24 cellular contexts compared by ENCODE assay signal in genomic region chrX:7168366-7168765, GRCh38. TPM values are rescaled to one million over a fixed set of nuclear protein-coding genes. Genes with fewer than 3 reads are reported as not detected.
DNase-seq lines count a peak whose midpoint lies in the region; ATAC-seq, FAIRE-seq and TF ChIP-seq lines count a peak whose summit lies in the region.
"Had no signal": no experiment of that assay in that cellular context is flagged by ENCODE, and none has a peak within 500 bp of the region (broad histone marks: within the 10 kb centered on the region; RNA-seq: fewer than 3 reads in every experiment).

No MANE protein-coding gene starts in this region.

- no peak overlapping the region for H2AFZ ChIP-seq in astrocyte (ENCODE audit: low read depth, low read length)

- no peak overlapping the region for H3K9ac ChIP-seq in astrocyte (ENCODE audit: low read length)
- H3K9ac ChIP-seq: BLaER1 treated with 17β-estradiol and CSF1 and Interleukin-3, amounts not matched to agents 10 nM and 100 nM had no signal

- POLR2A ChIA-PET in A549 (lab: Yijun Ruan, JAX) = no interaction called here

- CTCF ChIA-PET in A549 (lab: Yijun Ruan, JAX) = no interaction called here

- no peaks in the 10 kb centered on the region for H3K9me3 Mint-ChIP-seq in astrocyte (ENCODE audit: unreplicated experiment)
- H3K9me3 Mint-ChIP-seq: CD4-positive, alpha-beta T cell; CD8-positive, alpha-beta memory T cell; HFFc6 had no signal

- TF ChIP-seq EP300 in A549 (IDR thresholded peaks at IDR 0.05) (no peak), upper lobe of left lung (IDR thresholded peaks at IDR 0.05) (no peak)

- no peak for ATAC-seq in A549
- ATAC-seq in upper lobe of left lung (ENCODE audit: low FRiP score in 2 of 2) = no peak
- ATAC-seq in GM21529 (IDR thresholded peaks at IDR 0.05; ENCODE audit: unreplicated experiment) = no peak

- H3K36me3 ChIP-seq in astrocyte (ENCODE audit: insufficient read depth, low read length) (no peaks in the 10 kb centered on the region), upper lobe of left lung (no peaks in the 10 kb centered on the region)
- H3K36me3 ChIP-seq: BE2C, HAP-1 had no signal

- H3K27ac ChIP-seq in A549 = no peak overlapping the region
- H3K27ac ChIP-seq in astrocyte (ENCODE audit: low read depth, low read length) = no peak overlapping the region
- H3K27ac ChIP-seq in upper lobe of left lung = no peak overlapping the region
- H3K27ac ChIP-seq: BLaER1 treated with 17β-estradiol and CSF1 and Interleukin-3, amounts not matched to agents 10 nM and 100 nM had no signal

- no peak overlapping the region for H3K4me3 Mint-ChIP-seq in astrocyte (ENCODE audit: unreplicated experiment)
- H3K4me3 Mint-ChIP-seq: CD14-positive monocyte; CD4-positive, alpha-beta T cell; CD8-positive, alpha-beta memory T cell; HFFc6 had no signal

- TF ChIP-seq CTCF in A549 (IDR thresholded peaks at IDR 0.05) = no peak
- no peak for TF ChIP-seq CTCF in AG10803 (conservative IDR thresholded peaks at IDR 0.05; ENCODE audit: low read length)
- no peak for TF ChIP-seq CTCF in astrocyte (IDR thresholded peaks at IDR 0.05; ENCODE audit: insufficient read depth, low read depth, low read length)
- TF ChIP-seq CTCF in upper lobe of left lung (IDR thresholded peaks at IDR 0.05) = no peak

- H3K27me3 Mint-ChIP-seq in astrocyte (ENCODE audit: low read depth, unreplicated experiment) = no peaks in the 10 kb centered on the region
- H3K27me3 Mint-ChIP-seq: CD4-positive, alpha-beta T cell; CD8-positive, alpha-beta memory T cell had no signal

- no peaks in the 10 kb centered on the region for H3K79me2 ChIP-seq in astrocyte (ENCODE audit: insufficient read depth, low read length)

- H3K27me3 ChIP-seq in astrocyte (ENCODE audit: insufficient read depth, low read length) (no peaks in the 10 kb centered on the region), upper lobe of left lung (no peaks in the 10 kb centered on the region)
- H3K27me3 ChIP-seq: BE2C; BLaER1 treated with 17β-estradiol and CSF1 and Interleukin-3, amounts not matched to agents 10 nM and 100 nM had no signal

- no peaks in the 10 kb centered on the region for H3K36me3 Mint-ChIP-seq in astrocyte (ENCODE audit: low read depth, unreplicated experiment)
- H3K36me3 Mint-ChIP-seq: CD14-positive monocyte had no signal

- H3K9me3 ChIP-seq in A549 (no peaks in the 10 kb centered on the region), astrocyte (ENCODE audit: insufficient read depth, low read depth, low read length) (no peaks in the 10 kb centered on the region), upper lobe of left lung (no peaks in the 10 kb centered on the region)
- H3K9me3 ChIP-seq: BE2C, HAP-1 had no signal

- H3K4me2 ChIP-seq in A549 = no peak overlapping the region
- H3K4me2 ChIP-seq in astrocyte (ENCODE audit: low read length) = no peak overlapping the region
- H3K4me2 ChIP-seq: BLaER1 treated with 17β-estradiol and CSF1 and Interleukin-3, amounts not matched to agents 10 nM and 100 nM had no signal

- no peak overlapping the region for H3K4me3 ChIP-seq in A549
- no peak overlapping the region for H3K4me3 ChIP-seq in AG10803 (ENCODE audit: low read length)
- H3K4me3 ChIP-seq in astrocyte (ENCODE audit: insufficient read depth, low read depth, low read length) = no peak overlapping the region
- no peak overlapping the region for H3K4me3 ChIP-seq in upper lobe of left lung
- H3K4me3 ChIP-seq: BLaER1 treated with 17β-estradiol and CSF1 and Interleukin-3, amounts not matched to agents 10 nM and 100 nM; HAP-1 had no signal

- FAIRE-seq in A549 (lab: Jason Lieb, UNC) (peak; percentile 61), astrocyte (lab: Jason Lieb, UNC) (no peak)
- FAIRE-seq: D721Med, GM18507, H54 had no signal

- no peaks in the 10 kb centered on the region for H4K20me1 ChIP-seq in astrocyte (ENCODE audit: insufficient read depth, low read length)
- H4K20me1 ChIP-seq: BLaER1 treated with 17β-estradiol and CSF1 and Interleukin-3, amounts not matched to agents 10 nM and 100 nM had no signal

- no peak for TF ChIP-seq POLR2A in A549 (IDR thresholded peaks at IDR 0.05; ENCODE audit: low read length)
- TF ChIP-seq POLR2A in upper lobe of left lung (IDR thresholded peaks at IDR 0.05) = no peak

- WGBS in A549 (ENCODE audit: missing lambda C conversion rate) = 60% methylated on average over 1 of the region's 1 CpG
- 100% methylated on average over 1 of the region's 1 CpG; no CpG with 5 or more reads in 1 of the 2 donors for WGBS in upper lobe of left lung, 2 donors

- H3K4me1 Mint-ChIP-seq in astrocyte (ENCODE audit: low read depth, unreplicated experiment) = no peaks in the 10 kb centered on the region
- H3K4me1 Mint-ChIP-seq: CD14-positive monocyte; CD8-positive, alpha-beta memory T cell had no signal

- no peak for DNase-seq in A549 (ENCODE audit: low read depth in 1 of 2, low spot score in 1 of 2)
- peak; percentile 6 for DNase-seq in AG10803 (ENCODE audit: low read depth)
- DNase-seq in astrocyte (ENCODE audit: low read depth) = peak; percentile 25
- peak; percentile 45 for DNase-seq in kidney glomerular epithelial cell (lab: John Stamatoyannopoulos, UW)
- DNase-seq in SW 1271 (lab: John Stamatoyannopoulos, UW) = no peak
- no peak for DNase-seq in upper lobe of left lung
- DNase-seq in iPS-NIHi11 (ENCODE audit: low spot score) = no peak
- DNase-seq: 8988T; AML-193; BE2C; CD4-positive, alpha-beta T cell; CD8-positive, alpha-beta memory T cell; DMS 273 treated with DMSO at 0.1 percent for 48 hours; DMS79; GF-D8; GOT3; HFFc6 had no signal

- H3K4me1 ChIP-seq in A549 (no peaks in the 10 kb centered on the region), astrocyte (ENCODE audit: insufficient read depth, low read length) (no peaks in the 10 kb centered on the region), upper lobe of left lung (no peaks in the 10 kb centered on the region)
- H3K4me1 ChIP-seq: BE2C; BLaER1 treated with 17β-estradiol and CSF1 and Interleukin-3, amounts not matched to agents 10 nM and 100 nM; HAP-1 had no signal

- H3K27ac Mint-ChIP-seq in astrocyte (ENCODE audit: unreplicated experiment) = no peak overlapping the region
- H3K27ac Mint-ChIP-seq: CD14-positive monocyte; CD4-positive, alpha-beta T cell; CD8-positive, alpha-beta memory T cell; HFFc6 had no signal

- no peak for TF ChIP-seq RAD21 in A549 (conservative IDR thresholded peaks at IDR 0.05 in 1 of 2, IDR thresholded peaks at IDR 0.05 in 1 of 2)

TF ChIP-seq in A549, 52 proteins besides CTCF, POLR2A, EP300 and RAD21:
- TF ChIP-seq CHD2 (IDR thresholded peaks at IDR 0.05; ENCODE audit: low read length, partially characterized antibody) (no peak), HDAC2 (IDR thresholded peaks at IDR 0.05) (no peak), RFX5 (IDR thresholded peaks at IDR 0.05) (no peak), ESRRA (IDR thresholded peaks at IDR 0.05; ENCODE audit: borderline replicate concordance, low read length) (no peak), FOSL2 (IDR thresholded peaks at IDR 0.05) (no peak), FOSL2 (CRISPR knock-in tag; IDR thresholded peaks at IDR 0.05) (no peak), JUN (IDR thresholded peaks at IDR 0.05) (no peak), ZSCAN20 (CRISPR knock-in tag; IDR thresholded peaks at IDR 0.05) (no peak), HOXA7 (CRISPR knock-in tag; IDR thresholded peaks at IDR 0.05) (no peak), SMC3 (IDR thresholded peaks at IDR 0.05) (no peak), ELK1 (IDR thresholded peaks at IDR 0.05; ENCODE audit: low read depth, low read length) (no peak)
- TF ChIP-seq, protein P1, sequence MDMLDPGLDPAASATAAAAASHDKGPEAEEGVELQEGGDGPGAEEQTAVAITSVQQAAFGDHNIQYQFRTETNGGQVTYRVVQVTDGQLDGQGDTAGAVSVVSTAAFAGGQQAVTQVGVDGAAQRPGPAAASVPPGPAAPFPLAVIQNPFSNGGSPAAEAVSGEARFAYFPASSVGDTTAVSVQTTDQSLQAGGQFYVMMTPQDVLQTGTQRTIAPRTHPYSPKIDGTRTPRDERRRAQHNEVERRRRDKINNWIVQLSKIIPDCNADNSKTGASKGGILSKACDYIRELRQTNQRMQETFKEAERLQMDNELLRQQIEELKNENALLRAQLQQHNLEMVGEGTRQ (IDR thresholded peaks at IDR 0.05) = no peak

RNA-seq across cellular contexts. Expression of gene PUDP, which starts 20.4 kb away (rescaled TPM):
- polyA plus RNA-seq in A549 (2011; rRNA removed) (49.2 and 50.7 TPM in 2 replicates), A549 (2017; fragmentation: RNase III; extraction: RNeasy Plus Mini Kit Qiagen cat#74134 plus additional on column Dnase treatment) (25.5 to 27.0 TPM (median 26.2 TPM) in 3 replicates)
- 29.1 and 29.8 TPM in 2 replicates for polyA plus RNA-seq in A549 (2012; cell fraction: cytosol; rRNA removed)
- polyA plus RNA-seq in A549 (2012; cell fraction: nucleus; rRNA removed) = 15.6 and 16.2 TPM in 2 replicates
- 32.0 and 38.6 TPM in 2 replicates for polyA minus RNA-seq in A549 (2011; rRNA and poly(A)+ RNA removed)
- total RNA-seq in astrocyte (18.4 and 21.8 TPM in 2 replicates), upper lobe of left lung (10 to 100 TPM; 15.0 to 48.2 (median 25.8) TPM)

RNA-seq across cellular contexts. Expression of gene STS, which starts 20.9 kb away (rescaled TPM):
- polyA plus RNA-seq in A549 (2011; rRNA removed) = 2.4 and 3.1 TPM in 2 replicates
- polyA plus RNA-seq in A549 (2012; cell fraction: cytosol; rRNA removed) = 0.46 and 0.57 TPM in 2 replicates
- polyA plus RNA-seq in A549 (2012; cell fraction: nucleus; rRNA removed) = 0.31 TPM in 2 replicates
- polyA plus RNA-seq in A549 (2017; fragmentation: RNase III; extraction: RNeasy Plus Mini Kit Qiagen cat#74134 plus additional on column Dnase treatment) = 1.9 to 2.3 TPM (median 2.1 TPM) in 3 replicates
- 4.3 and 5.9 TPM in 2 replicates for polyA minus RNA-seq in A549 (2011; rRNA and poly(A)+ RNA removed)
- total RNA-seq in astrocyte = 3.9 and 4.6 TPM in 2 replicates
- 10 to 100 TPM in 3 of 6 donors, 1 to 10 TPM in 3; 5.2 to 15.1 (median 9.6) TPM for total RNA-seq in upper lobe of left lung

Comparison
In these comparisons a context has a peak if more than half of its experiments do, and no peak if none do; other contexts are left out.
1. DNase-seq: peak in AG10803 (single experiment), astrocyte (single experiment) and kidney glomerular epithelial cell (single experiment); none in A549 (0 of 2), SW 1271 (0 of 2), upper lobe of left lung (0 of 2) and iPS-NIHi11 (single experiment).